Comparison of ENCODE assay signal across 1 cellular context in the genomic region with DNA sequence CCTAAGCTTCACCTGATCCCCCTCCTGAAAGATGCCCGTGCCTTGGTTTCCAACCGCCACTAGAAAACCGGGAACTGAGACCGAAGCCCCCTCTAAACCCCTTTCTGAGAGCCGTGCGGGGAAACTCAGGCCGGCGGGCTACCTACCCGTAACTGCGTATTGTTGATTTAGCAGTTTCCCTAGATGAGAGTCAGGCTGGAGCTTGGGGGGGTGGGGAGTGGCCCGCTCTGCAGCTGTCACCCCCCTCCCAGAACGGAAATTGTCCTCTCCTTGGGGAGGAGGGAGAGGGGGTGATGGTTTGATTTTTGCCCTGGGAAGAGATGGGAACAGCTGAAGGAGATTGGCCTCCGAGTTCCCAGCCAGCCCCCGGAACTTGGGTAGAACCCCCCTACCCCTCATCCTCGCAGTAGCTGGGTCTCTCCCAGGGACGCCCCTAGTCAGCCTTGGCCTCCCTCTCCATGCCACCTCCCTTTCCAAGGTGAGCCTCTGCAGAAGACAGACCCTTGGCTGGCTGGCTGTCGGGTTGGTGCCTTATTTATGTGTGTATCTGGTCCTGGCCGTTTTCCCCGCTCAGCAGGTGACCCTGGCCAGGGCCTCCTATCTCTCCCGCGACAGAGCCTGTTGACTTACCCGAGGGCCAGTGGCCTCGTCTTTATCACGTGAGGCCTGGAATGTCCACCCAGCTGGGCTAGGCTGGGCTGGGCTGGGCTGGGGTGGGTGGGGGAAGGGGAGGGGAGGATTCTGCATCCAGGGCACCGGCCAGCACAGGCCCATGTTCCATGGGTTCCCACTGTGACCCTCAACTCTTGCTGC.
A peak's percentile ranks its signal among the peaks of the same experiment; 100 is the strongest.
TF ChIP-seq lines count a peak whose summit lies in the region.

No MANE protein-coding gene starts in this region.

TF ChIP-seq in K562, 482 proteins besides CTCF, POLR2A, EP300 and RAD21 (continued from another document):
- TF ChIP-seq, protein P1, sequence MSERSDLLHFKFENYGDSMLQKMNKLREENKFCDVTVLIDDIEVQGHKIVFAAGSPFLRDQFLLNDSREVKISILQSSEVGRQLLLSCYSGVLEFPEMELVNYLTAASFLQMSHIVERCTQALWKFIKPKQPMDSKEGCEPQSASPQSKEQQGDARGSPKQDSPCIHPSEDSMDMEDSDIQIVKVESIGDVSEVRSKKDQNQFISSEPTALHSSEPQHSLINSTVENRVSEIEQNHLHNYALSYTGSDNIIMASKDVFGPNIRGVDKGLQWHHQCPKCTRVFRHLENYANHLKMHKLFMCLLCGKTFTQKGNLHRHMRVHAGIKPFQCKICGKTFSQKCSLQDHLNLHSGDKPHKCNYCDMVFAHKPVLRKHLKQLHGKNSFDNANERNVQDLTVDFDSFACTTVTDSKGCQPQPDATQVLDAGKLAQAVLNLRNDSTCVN (CRISPR knock-in tag; IDR thresholded peaks at IDR 0.05): no peak
- TF ChIP-seq, protein P2, sequence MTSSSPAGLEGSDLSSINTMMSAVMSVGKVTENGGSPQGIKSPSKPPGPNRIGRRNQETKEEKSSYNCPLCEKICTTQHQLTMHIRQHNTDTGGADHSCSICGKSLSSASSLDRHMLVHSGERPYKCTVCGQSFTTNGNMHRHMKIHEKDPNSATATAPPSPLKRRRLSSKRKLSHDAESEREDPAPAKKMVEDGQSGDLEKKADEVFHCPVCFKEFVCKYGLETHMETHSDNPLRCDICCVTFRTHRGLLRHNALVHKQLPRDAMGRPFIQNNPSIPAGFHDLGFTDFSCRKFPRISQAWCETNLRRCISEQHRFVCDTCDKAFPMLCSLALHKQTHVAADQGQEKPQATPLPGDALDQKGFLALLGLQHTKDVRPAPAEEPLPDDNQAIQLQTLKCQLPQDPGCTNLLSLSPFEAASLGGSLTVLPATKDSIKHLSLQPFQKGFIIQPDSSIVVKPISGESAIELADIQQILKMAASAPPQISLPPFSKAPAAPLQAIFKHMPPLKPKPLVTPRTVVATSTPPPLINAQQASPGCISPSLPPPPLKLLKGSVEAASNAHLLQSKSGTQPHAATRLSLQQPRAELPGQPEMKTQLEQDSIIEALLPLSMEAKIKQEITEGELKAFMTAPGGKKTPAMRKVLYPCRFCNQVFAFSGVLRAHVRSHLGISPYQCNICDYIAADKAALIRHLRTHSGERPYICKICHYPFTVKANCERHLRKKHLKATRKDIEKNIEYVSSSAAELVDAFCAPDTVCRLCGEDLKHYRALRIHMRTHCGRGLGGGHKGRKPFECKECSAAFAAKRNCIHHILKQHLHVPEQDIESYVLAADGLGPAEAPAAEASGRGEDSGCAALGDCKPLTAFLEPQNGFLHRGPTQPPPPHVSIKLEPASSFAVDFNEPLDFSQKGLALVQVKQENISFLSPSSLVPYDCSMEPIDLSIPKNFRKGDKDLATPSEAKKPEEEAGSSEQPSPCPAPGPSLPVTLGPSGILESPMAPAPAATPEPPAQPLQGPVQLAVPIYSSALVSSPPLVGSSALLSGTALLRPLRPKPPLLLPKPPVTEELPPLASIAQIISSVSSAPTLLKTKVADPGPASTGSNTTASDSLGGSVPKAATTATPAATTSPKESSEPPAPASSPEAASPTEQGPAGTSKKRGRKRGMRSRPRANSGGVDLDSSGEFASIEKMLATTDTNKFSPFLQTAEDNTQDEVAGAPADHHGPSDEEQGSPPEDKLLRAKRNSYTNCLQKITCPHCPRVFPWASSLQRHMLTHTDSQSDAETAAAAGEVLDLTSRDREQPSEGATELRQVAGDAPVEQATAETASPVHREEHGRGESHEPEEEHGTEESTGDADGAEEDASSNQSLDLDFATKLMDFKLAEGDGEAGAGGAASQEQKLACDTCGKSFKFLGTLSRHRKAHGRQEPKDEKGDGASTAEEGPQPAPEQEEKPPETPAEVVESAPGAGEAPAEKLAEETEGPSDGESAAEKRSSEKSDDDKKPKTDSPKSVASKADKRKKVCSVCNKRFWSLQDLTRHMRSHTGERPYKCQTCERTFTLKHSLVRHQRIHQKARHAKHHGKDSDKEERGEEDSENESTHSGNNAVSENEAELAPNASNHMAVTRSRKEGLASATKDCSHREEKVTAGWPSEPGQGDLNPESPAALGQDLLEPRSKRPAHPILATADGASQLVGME (CRISPR knock-in tag; IDR thresholded peaks at IDR 0.05): no peak
- no peak for TF ChIP-seq ZBTB40 (IDR thresholded peaks at IDR 0.05)
- no peak for TF ChIP-seq ZBTB40 (CRISPR knock-in tag; IDR thresholded peaks at IDR 0.05)
- TF ChIP-seq RBM22 (IDR thresholded peaks at IDR 0.05; ENCODE audit: low read depth, low read length, poor library complexity, severe bottlenecking): no peak
- TF ChIP-seq DMBX1 (CRISPR knock-in tag; IDR thresholded peaks at IDR 0.05; ENCODE audit: borderline replicate concordance): no peak
- no peak for TF ChIP-seq ZNF431 (CRISPR knock-in tag; IDR thresholded peaks at IDR 0.05)
- peak; percentile 15 for TF ChIP-seq POLR2G (IDR thresholded peaks at IDR 0.05; ENCODE audit: low read depth, low read length)
- TF ChIP-seq TFAM (CRISPR knock-in tag; conservative IDR thresholded peaks at IDR 0.05): no peak
- TF ChIP-seq NCOA1 (IDR thresholded peaks at IDR 0.05; ENCODE audit: low read depth): 0 out of 2 replicates have a peak, but pooled peaks have one; percentile 26
- no peak for TF ChIP-seq E2F3 (CRISPR knock-in tag; IDR thresholded peaks at IDR 0.05)
- peak; percentile 53; the same call in 1 of the 2 replicates for TF ChIP-seq CTBP1 (IDR thresholded peaks at IDR 0.05; ENCODE audit: borderline replicate concordance)
- peak; percentile 1 for TF ChIP-seq HMGN3 (IDR thresholded peaks at IDR 0.05; ENCODE audit: borderline replicate concordance, extremely low read depth, insufficient read length, low read depth, low read length)
- no peak for TF ChIP-seq ZNF175 (CRISPR knock-in tag; IDR thresholded peaks at IDR 0.05; ENCODE audit: low read depth)
- peak in 1 of 2 experiments; percentile 15; a peak in 1 of 4 replicates for TF ChIP-seq MAZ (CRISPR knock-in tag; conservative IDR thresholded peaks at IDR 0.05 in 1 of 2, IDR thresholded peaks at IDR 0.05 in 1 of 2)
- TF ChIP-seq HDAC3 (IDR thresholded peaks at IDR 0.05; ENCODE audit: borderline replicate concordance, partially characterized antibody): peak; percentile 40
- TF ChIP-seq E2F6 (IDR thresholded peaks at IDR 0.05; ENCODE audit: borderline replicate concordance in 1 of 2, extremely low read depth in 1 of 2, insufficient read depth in 1 of 2, insufficient read length in 1 of 2, low read depth in 1 of 2, low read length in 1 of 2, poor library complexity in 1 of 2, severe bottlenecking in 1 of 2): peak in 1 of 2 experiments; percentile 59
- TF ChIP-seq TAL1 (IDR thresholded peaks at IDR 0.05): peak; percentile 74
